Comparison of ENCODE assay signal across 24 cellular contexts in the genomic region with DNA sequence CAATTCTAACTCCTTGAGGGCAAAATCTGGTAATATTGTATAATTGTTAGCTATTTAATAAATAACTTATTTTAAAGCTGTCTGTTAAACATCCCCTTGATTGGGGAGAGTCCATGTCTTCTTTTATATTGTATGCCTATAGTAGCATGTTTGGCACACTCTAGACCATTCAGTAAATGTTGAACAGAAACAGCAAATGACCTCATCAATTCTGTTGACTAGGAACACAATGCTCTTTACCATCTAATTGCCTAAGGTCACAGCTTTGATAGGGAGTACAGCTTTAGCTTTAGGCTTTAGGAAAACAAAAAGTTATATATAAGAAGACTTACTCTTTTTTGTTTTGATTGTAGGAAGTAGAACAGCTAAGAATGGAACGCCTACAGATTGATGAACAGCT.
"Had no signal": no experiment of that assay in that cellular context is flagged by ENCODE, and none has a peak within 500 bp of the region (broad histone marks: within the 10 kb centered on the region; RNA-seq: fewer than 3 reads in every experiment).

No MANE protein-coding gene starts in this region.

- H3K4me1 Mint-ChIP-seq: neural progenitor cell had no signal

- H3K9me3 Mint-ChIP-seq: activated naive CD4-positive, alpha-beta T cell treated with anti-CD3 and anti-CD28 coated beads, Interleukin-2, amount 50 U/mL, for 72 hours; activated T-cell treated with anti-CD3 and anti-CD28 coated beads, Interleukin-2, amount 50 U/mL, for 4 hours; dendritic cell treated with granulocyte-macrophage colony-stimulating factor and Interleukin-4, amounts not matched to agents 40 ng/mL and 50 ng/mL, for 4 days; naive thymus-derived CD8-positive, alpha-beta T cell; neural progenitor cell; T-helper 1 cell treated with Interleukin-12 subunit alpha and Interleukin-12 subunit beta and Interleukin-4 antibody, amounts not matched to agents 30 μg/mL and 1 μg/mL, for 36 hours had no signal

- H3K27me3 Mint-ChIP-seq: dendritic cell treated with granulocyte-macrophage colony-stimulating factor and Interleukin-4, amounts not matched to agents 40 ng/mL and 50 ng/mL, for 4 days; naive thymus-derived CD8-positive, alpha-beta T cell had no signal

- H3K4me3 Mint-ChIP-seq: activated T-cell treated with anti-CD3 and anti-CD28 coated beads, Interleukin-2, amount 50 U/mL, for 4 hours; dendritic cell treated with granulocyte-macrophage colony-stimulating factor and Interleukin-4, amounts not matched to agents 40 ng/mL and 50 ng/mL, for 4 days; naive thymus-derived CD8-positive, alpha-beta T cell; neural progenitor cell; T-helper 1 cell treated with Interleukin-12 subunit alpha and Interleukin-12 subunit beta and Interleukin-4 antibody, amounts not matched to agents 30 μg/mL and 1 μg/mL, for 36 hours had no signal

- ATAC-seq: activated naive CD4-positive, alpha-beta T cell treated with anti-CD3 and anti-CD28 coated beads, Interleukin-2, amount 50 U/mL, for 72 hours; activated T-cell treated with anti-CD3 and anti-CD28 coated beads, Interleukin-2, amount 50 U/mL, for 4 hours; gastroesophageal sphincter; naive thymus-derived CD8-positive, alpha-beta T cell; right cardiac atrium had no signal

- H3K27ac Mint-ChIP-seq: dendritic cell treated with granulocyte-macrophage colony-stimulating factor and Interleukin-4, amounts not matched to agents 40 ng/mL and 50 ng/mL, for 4 days; neural progenitor cell; T-helper 1 cell treated with Interleukin-12 subunit alpha and Interleukin-12 subunit beta and Interleukin-4 antibody, amounts not matched to agents 30 μg/mL and 1 μg/mL, for 36 hours had no signal

- DNase-seq: activated CD4-positive, alpha-beta T cell treated with anti-CD3 and anti-CD28 coated beads for 48 hours; activated CD4-positive, alpha-beta T cell treated with anti-CD3 and anti-CD28 coated beads, Interleukin-2, amount 50 U/mL, for 48 hours; activated CD8-positive, alpha-beta memory T cell treated with anti-CD3 and anti-CD28 coated beads, Interleukin-2, amount 50 U/mL, for 48 hours; activated naive CD4-positive, alpha-beta T cell; activated T-cell treated with anti-CD3 and anti-CD28 coated beads, Interleukin-2, amount 50 U/mL, for 4 hours; central memory CD4-positive, alpha-beta T cell; effector CD4-positive, alpha-beta T cell; esophagus squamous epithelium; islet precursor cell; mesenchymal stem cell; naive thymus-derived CD8-positive, alpha-beta T cell; occipital lobe; right cardiac atrium; stimulated activated CD4-positive, alpha-beta T cell treated with anti-CD3 and anti-CD28 coated beads, Interleukin-15, amount 100 ng/mL, for 24 hours; stimulated activated CD4-positive, alpha-beta T cell treated with anti-CD3 and anti-CD28 coated beads, Interleukin-2, amount 100 ng/mL, for 24 hours; stimulated activated naive CD4-positive, alpha-beta T cell; T-helper 9 cell; testis; transverse colon had no signal
